In the genomic region with DNA sequence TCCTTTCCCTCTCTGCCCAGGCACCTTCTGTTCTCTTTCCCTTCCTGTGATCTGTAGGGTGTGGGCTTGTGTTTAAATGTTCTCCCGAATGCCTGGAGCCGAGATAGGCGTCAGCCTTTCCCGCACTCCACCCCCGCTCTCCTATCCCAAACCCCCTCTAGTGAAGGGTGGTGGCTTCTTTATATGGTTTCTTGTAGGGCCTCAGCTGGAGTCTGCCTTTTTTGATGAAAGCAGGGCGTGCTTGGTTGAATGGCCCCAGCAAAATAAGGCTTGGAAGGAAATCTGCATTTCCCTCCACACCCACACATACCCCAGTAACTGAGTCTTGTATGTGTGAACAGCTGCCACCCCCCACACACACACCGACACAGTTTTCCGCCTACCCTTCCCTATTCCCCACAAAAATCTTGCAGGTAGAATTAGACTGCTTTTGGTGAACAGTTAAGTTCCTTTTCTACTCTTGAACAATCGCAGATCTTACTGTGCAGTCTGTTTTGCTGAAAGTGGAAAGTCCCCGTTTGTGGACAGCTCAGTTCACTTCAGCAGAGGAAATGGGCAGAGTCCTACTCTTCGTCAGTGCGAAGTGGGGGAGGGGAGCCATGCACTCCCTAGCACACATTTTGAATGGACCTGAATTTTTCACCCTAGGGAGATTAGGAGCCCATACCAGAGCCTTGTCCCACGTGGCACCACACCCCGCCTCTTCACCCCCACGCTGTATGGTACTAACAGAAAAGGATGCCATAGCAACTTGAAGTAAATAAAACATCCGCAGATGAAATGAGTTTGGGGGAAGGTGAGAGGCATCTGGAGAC, we compare ENCODE assay signal across 8 cellular contexts. TPM values are rescaled to one million over a fixed set of nuclear protein-coding genes. Genes with fewer than 3 reads are reported as not detected.
A peak's percentile ranks its signal among the peaks of the same experiment; 100 is the strongest.
DNase-seq lines count a peak whose midpoint lies in the region; ATAC-seq and TF ChIP-seq lines count a peak whose summit lies in the region.

No MANE protein-coding gene starts in this region.

- no peaks in the 10 kb centered on the region for H3K79me1 ChIP-seq in neuronal stem cell (ENCODE audit: low read depth, low read length)

- H2AFZ ChIP-seq in neuronal stem cell (ENCODE audit: low read length): peak overlapping the region; percentile 63

- no peak overlapping the region for H2BK12ac ChIP-seq in neuronal stem cell (ENCODE audit: low read length)

- no peak overlapping the region for H4K91ac ChIP-seq in neuronal stem cell (ENCODE audit: low read depth, low read length, poor library complexity)

- peak overlapping the region; percentile 66 for H3K4me2 ChIP-seq in neuronal stem cell (ENCODE audit: insufficient read depth, low read length, poor library complexity, severe bottlenecking)

- peak overlapping the region; percentile 89 for H3K18ac ChIP-seq in neuronal stem cell (ENCODE audit: low read length)

- H4K8ac ChIP-seq in neuronal stem cell (ENCODE audit: low read depth, low read length): no peak overlapping the region

- no peaks in the 10 kb centered on the region for H3K9me3 ChIP-seq in neuronal stem cell (replicated peaks in 1 of 2; ENCODE audit: control insufficient read depth in 2 of 2, insufficient read depth in 1 of 2, low read depth in 1 of 2, low read length in 2 of 2)

- H3K27ac ChIP-seq in neuronal stem cell (replicated peaks; ENCODE audit: low read length): peak overlapping the region; percentile 87

- H2BK120ac ChIP-seq in neuronal stem cell (ENCODE audit: low read depth, low read length): no peak overlapping the region

- no peak overlapping the region for H2AK5ac ChIP-seq in neuronal stem cell (ENCODE audit: low read depth, low read length)

- DNase-seq in ELF-1 (ENCODE audit: low read depth, low spot score) (peak; percentile 73), activated T-helper 1 cell treated with Interleukin-2 at 50 U/mL for 16 hours (ENCODE audit: low read depth) (peak; percentile 62), fibroblast of pulmonary artery (ENCODE audit: low read depth) (peak; percentile 85), neuronal stem cell (ENCODE audit: low spot score) (no peak), stromal cell of bone marrow (ENCODE audit: low read depth) (peak; percentile 50)

- H3K9ac ChIP-seq in neuronal stem cell (ENCODE audit: low read depth, low read length, poor library complexity): peak overlapping the region; percentile 75

- no peak overlapping the region for H2BK5ac ChIP-seq in neuronal stem cell (ENCODE audit: low read length)

- H3K27me3 ChIP-seq in neuronal stem cell (ENCODE audit: control insufficient read depth in 3 of 3, insufficient read depth in 3 of 3, low read depth in 1 of 3, low read length in 3 of 3): no peaks in the 10 kb centered on the region

- no peak overlapping the region for H3K14ac ChIP-seq in neuronal stem cell (ENCODE audit: low read length)

- no peak for TF ChIP-seq CTCF in fibroblast of pulmonary artery (IDR thresholded peaks at IDR 0.05; ENCODE audit: low read length, missing control alignments)

- ATAC-seq in HG03342 (IDR thresholded peaks at IDR 0.05; ENCODE audit: unreplicated experiment) (peak; percentile 27), GM18511 (IDR thresholded peaks at IDR 0.05; ENCODE audit: unreplicated experiment) (no peak)

- H3K23ac ChIP-seq in neuronal stem cell (ENCODE audit: low read depth, low read length, poor library complexity): no peak overlapping the region

- H3K36me3 ChIP-seq in neuronal stem cell (replicated peaks in 1 of 2; ENCODE audit: control insufficient read depth in 2 of 2, insufficient read depth in 2 of 2, low read length in 2 of 2): peaks cover 15 to 39% of the 10 kb centered on the region in 2 donors

- WGBS in neuronal stem cell (ENCODE audit: extremely low coverage in 2 of 2, insufficient read length in 2 of 2, insufficient replicate concordance in 1 of 2), 2 donors: no CpG with 5 or more reads among the region's 16 CpGs

- no peak overlapping the region for H3K4ac ChIP-seq in neuronal stem cell (ENCODE audit: low read length)

- peaks cover 13 to 18% of the 10 kb centered on the region in 2 donors for H3K4me1 ChIP-seq in neuronal stem cell (ENCODE audit: control insufficient read depth in 2 of 2, insufficient read depth in 1 of 2, low read depth in 1 of 2, low read length in 2 of 2)

- peak overlapping the region; percentile 91 for H3K4me3 ChIP-seq in fibroblast of pulmonary artery (replicated peaks; ENCODE audit: low read depth, low read length)
- H3K4me3 ChIP-seq in neuronal stem cell (ENCODE audit: low read length in 2 of 2): peak overlapping the region; percentile 65 to 79

- H2BK15ac ChIP-seq in neuronal stem cell (ENCODE audit: low read length): no peak overlapping the region

TF ChIP-seq in PFSK-1, 5 proteins besides CTCF, POLR2A, EP300 and RAD21:
- peak; percentile 36; the same call in 1 of the 2 replicates for TF ChIP-seq POLR2AphosphoS5 (IDR thresholded peaks at IDR 0.05; ENCODE audit: low read depth, low read length)
- TF ChIP-seq FOXP2 (optimal IDR thresholded peaks at IDR 0.05; ENCODE audit: borderline replicate concordance, extremely low read depth, extremely low read length, insufficient read depth): no peak
- peak; percentile 67; the same call in 1 of the 2 replicates for TF ChIP-seq SIN3A (IDR thresholded peaks at IDR 0.05; ENCODE audit: borderline replicate concordance, insufficient read depth, low read length)
- no peak for TF ChIP-seq TAF1 (IDR thresholded peaks at IDR 0.05; ENCODE audit: borderline replicate concordance, insufficient read depth, low read length)

RNA-seq across cellular contexts. Expression of a gene that starts 25.5 kb away (rescaled TPM):
- 195 TPM for polyA plus RNA-seq in PFSK-1 (2012; ENCODE audit: insufficient read length, low read depth)
- 33.4 TPM for polyA plus RNA-seq in neuronal stem cell (2013, experiment 1 of 2)
- 33.1 TPM for polyA plus RNA-seq in neuronal stem cell (2013, experiment 2 of 2)

RNA-seq across cellular contexts. Expression of a gene that starts 48.3 kb away (rescaled TPM):
- 84.1 TPM for polyA plus RNA-seq in PFSK-1 (2012; ENCODE audit: insufficient read length, low read depth)
- 23.9 TPM for polyA plus RNA-seq in neuronal stem cell (2013, experiment 1 of 2)
- polyA plus RNA-seq in neuronal stem cell (2013, experiment 2 of 2): 22.5 TPM
